8 cellular contexts compared by ENCODE assay signal in genomic region chr9:37421914-37422288, GRCh38. TPM values are rescaled to one million over a fixed set of nuclear protein-coding genes. Genes with fewer than 3 reads are reported as not detected.
DNase-seq lines count a peak whose midpoint lies in the region; ATAC-seq and TF ChIP-seq lines count a peak whose summit lies in the region.

No MANE protein-coding gene starts in this region.

- peak overlapping the region; percentile 90 for H3K9ac ChIP-seq in BLaER1

- H3K9me3 Mint-ChIP-seq in IgD-negative memory B cell (no peaks in the 10 kb centered on the region), chondrocyte (ENCODE audit: low read depth) (no peaks in the 10 kb centered on the region)

- DNase-seq in chondrocyte (ENCODE audit: low spot score) (no peak), 8988T (no peak), SK-N-DZ (ENCODE audit: low spot score) (no peak), GF-D8 (lab: John Stamatoyannopoulos, UW) (no peak)

- peak overlapping the region; percentile 86 for H3K27ac ChIP-seq in BLaER1

- no peak for ATAC-seq in HG02970 (IDR thresholded peaks at IDR 0.05; ENCODE audit: low FRiP score, unreplicated experiment)

- H3K36me3 Mint-ChIP-seq in IgD-negative memory B cell: peaks cover 2% of the 10 kb centered on the region
- peaks cover 8% of the 10 kb centered on the region for H3K36me3 Mint-ChIP-seq in chondrocyte (ENCODE audit: low read depth)

- H3K4me1 ChIP-seq in BLaER1 (peaks cover 67% of the 10 kb centered on the region), mononuclear cell (ENCODE audit: insufficient read depth, low read length) (peaks cover 24% of the 10 kb centered on the region)

- H3K4me3 ChIP-seq in BLaER1: peak overlapping the region; percentile 86
- H3K4me3 ChIP-seq in mononuclear cell (ENCODE audit: low read length): peak overlapping the region; percentile 74

- no peaks in the 10 kb centered on the region for H3K27me3 Mint-ChIP-seq in IgD-negative memory B cell
- H3K27me3 Mint-ChIP-seq in chondrocyte (ENCODE audit: low read depth): no peaks in the 10 kb centered on the region

- peaks cover 35% of the 10 kb centered on the region for H4K20me1 ChIP-seq in BLaER1

- no peak for TF ChIP-seq CTCF in chondrocyte (IDR thresholded peaks at IDR 0.05)

- H3K4me3 Mint-ChIP-seq in IgD-negative memory B cell (peak overlapping the region; percentile 91 to 98 (median 98)), chondrocyte (ENCODE audit: unreplicated experiment) (peak overlapping the region; percentile 92)

- H3K4me1 Mint-ChIP-seq in IgD-negative memory B cell (peaks cover 13 to 27% (median 18%) of the 10 kb centered on the region in 3 donors), chondrocyte (ENCODE audit: low read depth) (peaks cover 25% of the 10 kb centered on the region)

- peak overlapping the region; percentile 88 for H3K4me2 ChIP-seq in BLaER1

- H3K27me3 ChIP-seq in BLaER1 (no peaks in the 10 kb centered on the region), mononuclear cell (ENCODE audit: insufficient read depth, low read length) (no peaks in the 10 kb centered on the region)

- H3K27ac Mint-ChIP-seq in IgD-negative memory B cell: peak overlapping the region; percentile 88 to 95 (median 93)
- H3K27ac Mint-ChIP-seq in chondrocyte (ENCODE audit: unreplicated experiment): peak overlapping the region; percentile 88

- peaks cover 28% of the 10 kb centered on the region for H3K36me3 ChIP-seq in BLaER1

- H3K9me3 ChIP-seq in BLaER1: no peaks in the 10 kb centered on the region
- no peaks in the 10 kb centered on the region for H3K9me3 ChIP-seq in mononuclear cell (ENCODE audit: low read depth, low read length)

RNA-seq across cellular contexts. Expression of gene GRHPR, which starts 0.6 kb away (rescaled TPM):
- 84.6 TPM for polyA plus RNA-seq in IgD-negative memory B cell
- total RNA-seq in chondrocyte (84.3 to 101 TPM (median 86.3 TPM) in 3 replicates), mononuclear cell (56.4 TPM)
- polyA plus RNA-seq in SK-N-DZ (2014; cell fraction: cytosol; rRNA removed): 226 and 229 TPM in 2 replicates
- 179 and 202 TPM in 2 replicates for polyA plus RNA-seq in SK-N-DZ (2014; cell fraction: nucleus; rRNA removed)

RNA-seq across cellular contexts. Expression of gene ZBTB5, which starts 43.3 kb away (rescaled TPM):
- polyA plus RNA-seq in IgD-negative memory B cell: 1.1 TPM
- total RNA-seq in chondrocyte (14.1 to 15.3 TPM (median 14.5 TPM) in 3 replicates), mononuclear cell (37.8 TPM)
- 31.7 and 35.9 TPM in 2 replicates for polyA plus RNA-seq in SK-N-DZ (2014; cell fraction: cytosol; rRNA removed)
- 19.0 and 21.7 TPM in 2 replicates for polyA plus RNA-seq in SK-N-DZ (2014; cell fraction: nucleus; rRNA removed)
